ENCODE assay signal across 19 cellular contexts in the genomic region with DNA sequence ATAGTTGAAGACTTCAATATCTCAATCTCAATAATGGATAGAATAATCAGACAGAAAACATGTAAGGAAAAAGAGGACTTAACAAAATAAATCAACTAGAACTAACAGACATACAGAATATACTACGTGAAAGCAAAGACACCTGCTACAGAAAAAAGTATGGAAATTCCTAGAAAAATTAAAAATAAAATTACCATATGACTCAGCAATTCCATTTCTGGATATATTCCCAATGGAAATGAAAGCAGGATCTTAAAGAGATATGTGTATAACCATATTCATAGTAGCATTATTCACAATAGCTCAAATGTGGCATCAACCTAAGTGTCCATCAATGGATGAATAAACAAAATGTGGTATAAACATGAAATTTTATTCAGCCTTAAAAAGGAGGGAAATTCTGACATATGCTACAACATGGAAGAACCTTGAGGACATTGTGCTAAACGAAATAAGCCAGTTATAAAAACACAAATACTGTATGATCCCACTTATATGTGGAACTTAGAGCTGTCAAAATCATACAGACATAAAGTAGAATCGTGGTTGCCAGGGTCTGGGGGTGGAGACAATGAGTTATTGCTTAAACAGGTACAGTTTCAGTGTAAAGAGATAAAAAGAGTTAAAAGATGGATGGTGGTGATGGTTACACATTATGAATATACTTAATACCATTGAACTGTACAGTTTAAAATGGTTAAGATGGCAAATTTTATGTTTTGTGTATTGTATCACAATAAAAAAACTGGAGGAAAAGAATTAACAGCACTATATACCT. TPM values are rescaled to one million over a fixed set of nuclear protein-coding genes. Genes with fewer than 3 reads are reported as not detected.
A peak's percentile ranks its signal among the peaks of the same experiment; 100 is the strongest.
DNase-seq lines count a peak whose midpoint lies in the region; ATAC-seq and TF ChIP-seq lines count a peak whose summit lies in the region.
"Had no signal": no experiment of that assay in that cellular context is flagged by ENCODE, and none has a peak within 500 bp of the region (broad histone marks: within the 10 kb centered on the region; RNA-seq: fewer than 3 reads in every experiment).

No MANE protein-coding gene starts in this region.

- H3K4me3 Mint-ChIP-seq in activated naive CD4-positive, alpha-beta T cell treated with anti-CD3 and anti-CD28 coated beads, Interleukin-2, amount 10 ng/mL, durations not matched to agents 7 days and 5 days, result no peak overlapping the region
- peak overlapping the region; percentile 1 for H3K4me3 Mint-ChIP-seq in central memory CD8-positive, alpha-beta T cell
- H3K4me3 Mint-ChIP-seq in stimulated activated naive CD8-positive, alpha-beta T cell treated with anti-CD3 and anti-CD28 coated beads, Interleukin-15, Interleukin-2, amounts not matched to agents 100 ng/mL and 50 ng/mL, for 24 hours, result no peak overlapping the region

- H3K27ac Mint-ChIP-seq in activated naive CD4-positive, alpha-beta T cell treated with anti-CD3 and anti-CD28 coated beads, Interleukin-2, amount 10 ng/mL, durations not matched to agents 7 days and 5 days, result peak overlapping the region; percentile 64
- peak overlapping the region; percentile 12 for H3K27ac Mint-ChIP-seq in central memory CD8-positive, alpha-beta T cell (ENCODE audit: low read depth)
- H3K27ac Mint-ChIP-seq in stimulated activated naive CD8-positive, alpha-beta T cell treated with anti-CD3 and anti-CD28 coated beads, Interleukin-15, Interleukin-2, amounts not matched to agents 100 ng/mL and 50 ng/mL, for 24 hours, result peak overlapping the region; percentile 5

- H3K4me1 Mint-ChIP-seq in activated naive CD4-positive, alpha-beta T cell treated with anti-CD3 and anti-CD28 coated beads, Interleukin-2, amount 10 ng/mL, durations not matched to agents 7 days and 5 days, result peaks cover 56% of the 10 kb centered on the region
- H3K4me1 Mint-ChIP-seq in central memory CD8-positive, alpha-beta T cell, result peaks cover 64% of the 10 kb centered on the region
- peaks cover 81% of the 10 kb centered on the region for H3K4me1 Mint-ChIP-seq in stimulated activated naive CD8-positive, alpha-beta T cell treated with anti-CD3 and anti-CD28 coated beads, Interleukin-15, Interleukin-2, amounts not matched to agents 100 ng/mL and 50 ng/mL, for 24 hours (ENCODE audit: low read depth)

- peaks cover 43% of the 10 kb centered on the region for H3K36me3 Mint-ChIP-seq in activated naive CD4-positive, alpha-beta T cell treated with anti-CD3 and anti-CD28 coated beads, Interleukin-2, amount 10 ng/mL, durations not matched to agents 7 days and 5 days
- peaks cover 11% of the 10 kb centered on the region for H3K36me3 Mint-ChIP-seq in central memory CD8-positive, alpha-beta T cell (ENCODE audit: insufficient read depth)
- H3K36me3 Mint-ChIP-seq in stimulated activated naive CD8-positive, alpha-beta T cell treated with anti-CD3 and anti-CD28 coated beads, Interleukin-15, Interleukin-2, amounts not matched to agents 100 ng/mL and 50 ng/mL, for 24 hours (ENCODE audit: low read depth), result peaks cover 68% of the 10 kb centered on the region

- no peak for DNase-seq in activated naive CD4-positive, alpha-beta T cell treated with anti-CD3 and anti-CD28 coated beads, Interleukin-2, amount 10 ng/mL, durations not matched to agents 7 days and 5 days
- DNase-seq in activated naive CD4-positive, alpha-beta T cell treated with anti-CD3 and anti-CD28 coated beads, Interleukin-2, amount 50 U/mL, for 16 hours, result no peak
- DNase-seq in LHCN-M2 (ENCODE audit: low read depth), result peak; percentile 11
- DNase-seq in central memory CD8-positive, alpha-beta T cell (ENCODE audit: low spot score in 2 of 2), result no peak
- no peak for DNase-seq in NCI-H510A treated with DMSO at 0.1 percent for 48 hours (lab: John Stamatoyannopoulos, UW)
- no peak for DNase-seq in erythroblast (lab: John Stamatoyannopoulos, UW)
- no peak for DNase-seq in G401 (ENCODE audit: low spot score)
- DNase-seq: activated T-cell treated with anti-CD3 and anti-CD28 coated beads for 4 hours; aorta; colonic mucosa; EL; left colon; NCI-H1092 treated with DMSO at 0.1 percent for 48 hours; NCI-H2081 treated with DMSO at 0.1 percent for 48 hours; NCI-H524; retina; Right ventricle myocardium superior; stimulated activated CD4-positive, alpha-beta T cell treated with anti-CD3 and anti-CD28 coated beads, Interleukin-15, amount 100 ng/mL, for 24 hours had no signal

- H3K27me3 Mint-ChIP-seq in activated naive CD4-positive, alpha-beta T cell treated with anti-CD3 and anti-CD28 coated beads, Interleukin-2, amount 10 ng/mL, durations not matched to agents 7 days and 5 days, result no peaks in the 10 kb centered on the region
- no peaks in the 10 kb centered on the region for H3K27me3 Mint-ChIP-seq in central memory CD8-positive, alpha-beta T cell
- no peaks in the 10 kb centered on the region for H3K27me3 Mint-ChIP-seq in stimulated activated naive CD8-positive, alpha-beta T cell treated with anti-CD3 and anti-CD28 coated beads, Interleukin-15, Interleukin-2, amounts not matched to agents 100 ng/mL and 50 ng/mL, for 24 hours

- H3K9me3 Mint-ChIP-seq in activated naive CD4-positive, alpha-beta T cell treated with anti-CD3 and anti-CD28 coated beads, Interleukin-2, amount 10 ng/mL, durations not matched to agents 7 days and 5 days, result peaks cover 7% of the 10 kb centered on the region
- peaks cover 9% of the 10 kb centered on the region for H3K9me3 Mint-ChIP-seq in central memory CD8-positive, alpha-beta T cell
- H3K9me3 Mint-ChIP-seq in stimulated activated naive CD8-positive, alpha-beta T cell treated with anti-CD3 and anti-CD28 coated beads, Interleukin-15, Interleukin-2, amounts not matched to agents 100 ng/mL and 50 ng/mL, for 24 hours, result peaks cover 6% of the 10 kb centered on the region

- no peak for ATAC-seq in central memory CD8-positive, alpha-beta T cell (replicated peaks; ENCODE audit: extremely low read depth, poor library complexity, severe bottlenecking)
- ATAC-seq: left colon had no signal

- in situ Hi-C loops in G401 (cut with HindIII; ENCODE audit: low sequenced_read_pairs), result no loop called here

- no peak for TF ChIP-seq POLR2A in erythroblast (IDR thresholded peaks at IDR 0.05; ENCODE audit: low read length)

- CTCF ChIA-PET in activated naive CD4-positive, alpha-beta T cell treated with anti-CD3 and anti-CD28 coated beads, Interleukin-2, amount 10 ng/mL, durations not matched to agents 7 days and 5 days (lab: Charles Lee), result no interaction called here

RNA-seq across cellular contexts. Expression of gene PLAA, which starts 6.9 kb away (rescaled TPM):
- total RNA-seq in LHCN-M2 (2014; rRNA removed), result 32.3 and 43.7 TPM in 2 replicates
- polyA plus RNA-seq in LHCN-M2 (2012), result 20.5 TPM
- 19.8 and 23.4 TPM in 2 replicates for total RNA-seq in G401 (2014; rRNA removed; shearing (Covaris generic))

RNA-seq across cellular contexts. Expression of gene IFT74, which starts 16.1 kb away (rescaled TPM):
- total RNA-seq in LHCN-M2 (2014; rRNA removed), result 21.0 and 26.8 TPM in 2 replicates
- 5.3 TPM for polyA plus RNA-seq in LHCN-M2 (2012)
- total RNA-seq in G401 (2014; rRNA removed; shearing (Covaris generic)), result 15.5 and 31.8 TPM in 2 replicates

RNA-seq across cellular contexts. Expression of gene CAAP1, which starts 47.5 kb away (rescaled TPM):
- 18.5 and 18.9 TPM in 2 replicates for total RNA-seq in LHCN-M2 (2014; rRNA removed)
- polyA plus RNA-seq in LHCN-M2 (2012), result 6.6 TPM
- 17.0 and 24.2 TPM in 2 replicates for total RNA-seq in G401 (2014; rRNA removed; shearing (Covaris generic))

Comparison
In these comparisons a context has a peak if more than half of its experiments do, and no peak if none do; other contexts are left out.
1. H3K27ac Mint-ChIP-seq: peak in every context shown above with its lines; median percentile 64 in activated naive CD4-positive, alpha-beta T cell treated with anti-CD3 and anti-CD28 coated beads, Interleukin-2, amount 10 ng/mL, durations not matched to agents 7 days and 5 days; 12 in central memory CD8-positive, alpha-beta T cell; 5 in stimulated activated naive CD8-positive, alpha-beta T cell treated with anti-CD3 and anti-CD28 coated beads, Interleukin-15, Interleukin-2, amounts not matched to agents 100 ng/mL and 50 ng/mL, for 24 hours.